ENCODE assay signal across 23 cellular contexts in the genomic region with DNA sequence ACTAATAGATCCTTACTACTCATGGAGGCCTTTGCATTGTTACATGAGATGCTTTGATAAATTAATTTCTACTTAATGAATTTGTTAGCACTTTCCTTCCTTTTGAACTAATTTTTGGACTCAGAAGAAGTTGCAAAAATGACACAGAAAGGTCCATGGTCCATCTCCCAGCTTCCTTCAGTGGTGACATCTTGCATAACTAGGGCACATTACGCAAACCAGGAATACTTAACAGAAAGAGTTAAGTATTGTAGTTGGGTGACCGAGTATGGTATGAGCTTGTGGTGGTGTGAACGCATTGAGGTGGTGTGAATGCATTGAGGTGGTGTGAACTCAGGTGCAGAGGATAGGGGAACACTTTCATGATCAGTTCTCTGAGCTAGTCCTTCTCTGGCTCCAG.
"Had no signal": no experiment of that assay in that cellular context is flagged by ENCODE, and none has a peak within 500 bp of the region (broad histone marks: within the 10 kb centered on the region; RNA-seq: fewer than 3 reads in every experiment).

No MANE protein-coding gene starts in this region.

- DNase-seq: effector memory CD8-positive, alpha-beta T cell; foreskin keratinocyte; immature natural killer cell; left cardiac atrium; left ventricle myocardium inferior; mesendoderm; naive B cell; nephron progenitor cell; posterior cingulate gyrus; sigmoid colon; stimulated activated CD4-positive, alpha-beta T cell treated with anti-CD3 and anti-CD28 coated beads, Interleukin-2, amount 100 ng/mL, for 24 hours; stimulated activated CD4-positive, alpha-beta T cell treated with anti-CD3 and anti-CD28 coated beads, Interleukin-4, amount 100 ng/mL, for 4 hours; stimulated activated naive B cell treated with anti-CD40 and anti-IgM and Interleukin-4, amounts not matched to agents 10 μg/mL and 1 μg/mL and 100 μg/mL, for 72 hours; stimulated activated naive CD8-positive, alpha-beta T cell treated with anti-CD3 and anti-CD28 coated beads, Interleukin-15, amount 100 ng/mL, for 72 hours; testis; upper lobe of right lung had no signal

- H3K4me3 Mint-ChIP-seq: dendritic cell treated with granulocyte-macrophage colony-stimulating factor and Interleukin-4, amounts not matched to agents 40 ng/mL and 50 ng/mL, for 4 days; effector memory CD8-positive, alpha-beta T cell; immature natural killer cell; nephron progenitor cell; stimulated activated naive B cell treated with anti-CD40 and anti-IgM and Interleukin-4, amounts not matched to agents 10 μg/mL and 1 μg/mL and 100 μg/mL, for 72 hours; stimulated activated naive CD8-positive, alpha-beta T cell treated with anti-CD3 and anti-CD28 coated beads, Interleukin-15, amount 100 ng/mL, for 72 hours had no signal

- H3K9me3 Mint-ChIP-seq: dendritic cell treated with granulocyte-macrophage colony-stimulating factor and Interleukin-4, amounts not matched to agents 40 ng/mL and 50 ng/mL, for 4 days; effector memory CD8-positive, alpha-beta T cell; immature natural killer cell; nephron progenitor cell; stimulated activated naive B cell treated with anti-CD40 and anti-IgM and Interleukin-4, amounts not matched to agents 10 μg/mL and 1 μg/mL and 100 μg/mL, for 72 hours; stimulated activated naive CD8-positive, alpha-beta T cell treated with anti-CD3 and anti-CD28 coated beads, Interleukin-15, amount 100 ng/mL, for 72 hours had no signal

- H3K36me3 Mint-ChIP-seq: immature natural killer cell; naive B cell; stimulated activated naive B cell treated with anti-CD40 and anti-IgM and Interleukin-4, amounts not matched to agents 10 μg/mL and 1 μg/mL and 100 μg/mL, for 72 hours had no signal

- H3K4me3 ChIP-seq: left ventricle myocardium inferior, right atrium auricular region, sigmoid colon, skin epidermis, testis, tibial nerve, upper lobe of right lung, vagina had no signal

- H3K27me3 ChIP-seq: neutrophil, right atrium auricular region, sigmoid colon, testis, tibial nerve, upper lobe of right lung, vagina had no signal

- ATAC-seq: effector memory CD8-positive, alpha-beta T cell; foreskin keratinocyte; left cardiac atrium; stimulated activated naive B cell treated with anti-CD40 and anti-IgM and Interleukin-4, amounts not matched to agents 10 μg/mL and 1 μg/mL and 100 μg/mL, for 72 hours; stimulated activated naive CD8-positive, alpha-beta T cell treated with anti-CD3 and anti-CD28 coated beads, Interleukin-15, amount 100 ng/mL, for 72 hours; upper lobe of right lung had no signal

- H3K36me3 ChIP-seq: left ventricle myocardium inferior, neutrophil, right atrium auricular region, sigmoid colon, tibial nerve, upper lobe of right lung, vagina had no signal

- H3K27ac ChIP-seq: epithelial cell of prostate, foreskin keratinocyte, left ventricle myocardium inferior, neutrophil, right atrium auricular region, testis, tibial nerve, upper lobe of right lung had no signal

- H3K4me1 ChIP-seq: foreskin keratinocyte, testis had no signal

- H3K9me3 ChIP-seq: left ventricle myocardium inferior, neutrophil, right atrium auricular region, sigmoid colon, testis, tibial nerve, upper lobe of right lung, vagina had no signal

- H3K4me1 Mint-ChIP-seq: immature natural killer cell; stimulated activated naive B cell treated with anti-CD40 and anti-IgM and Interleukin-4, amounts not matched to agents 10 μg/mL and 1 μg/mL and 100 μg/mL, for 72 hours had no signal

- H3K27me3 Mint-ChIP-seq: dendritic cell treated with granulocyte-macrophage colony-stimulating factor and Interleukin-4, amounts not matched to agents 40 ng/mL and 50 ng/mL, for 4 days; naive B cell; stimulated activated naive CD8-positive, alpha-beta T cell treated with anti-CD3 and anti-CD28 coated beads, Interleukin-15, amount 100 ng/mL, for 72 hours had no signal

- H3K27ac Mint-ChIP-seq: dendritic cell treated with granulocyte-macrophage colony-stimulating factor and Interleukin-4, amounts not matched to agents 40 ng/mL and 50 ng/mL, for 4 days; effector memory CD8-positive, alpha-beta T cell; immature natural killer cell; naive B cell; nephron progenitor cell; stimulated activated naive B cell treated with anti-CD40 and anti-IgM and Interleukin-4, amounts not matched to agents 10 μg/mL and 1 μg/mL and 100 μg/mL, for 72 hours; stimulated activated naive CD8-positive, alpha-beta T cell treated with anti-CD3 and anti-CD28 coated beads, Interleukin-15, amount 100 ng/mL, for 72 hours had no signal
